ENCODE assay signal across 1 cellular context in genomic region chr1:156939786-156940334, GRCh38.
TF ChIP-seq lines count a peak whose summit lies in the region.

No MANE protein-coding gene starts in this region.

TF ChIP-seq in IMR-90, 13 proteins besides CTCF, POLR2A, EP300 and RAD21 (continued from another document):
- TF ChIP-seq FOS (IDR thresholded peaks at IDR 0.05; ENCODE audit: low read depth, low read length) (no peak), RCOR1 (IDR thresholded peaks at IDR 0.05; ENCODE audit: insufficient replicate concordance, low read length) (no peak), MAFK (IDR thresholded peaks at IDR 0.05; ENCODE audit: low read depth, low read length) (no peak), SMC3 (IDR thresholded peaks at IDR 0.05; ENCODE audit: low read depth, low read length) (no peak)
